25 cellular contexts compared by ENCODE assay signal in genomic region chr12:130354407-130354806, GRCh38. TPM values are rescaled to one million over a fixed set of nuclear protein-coding genes. Genes with fewer than 3 reads are reported as not detected.
"Had no signal": no experiment of that assay in that cellular context is flagged by ENCODE, and none has a peak within 500 bp of the region (broad histone marks: within the 10 kb centered on the region; RNA-seq: fewer than 3 reads in every experiment).

No MANE protein-coding gene starts in this region.

- H3K27ac ChIP-seq: RWPE1 had no signal

- ATAC-seq: Panc1, PC-3 had no signal

- DNase-seq: KBM-7, MG63, NCI-H1092, NCI-H1105 treated with DMSO at 0.1 percent for 48 hours, NCI-H1417 treated with DMSO at 0.1 percent for 48 hours, NCI-H146, NCI-H1694 treated with DMSO at 0.1 percent for 48 hours, NCI-H1930, NCI-H2081, NCI-H2107, NCI-H2171, NCI-H226, NCI-H446, NCI-H510A, NCI-H524 treated with DMSO at 0.1 percent for 48 hours, NCI-H69, NCI-H774, PC-3, SHP77, SK-N-SH, SW 1271 had no signal

RNA-seq across cellular contexts. Expression of gene PIWIL1, which starts 16.7 kb away (rescaled TPM):
- total RNA-seq: HT-29, PC-3, SK-MEL-5 had no signal
